Comparison of ENCODE assay signal across 8 cellular contexts in genomic region chr11:46277623-46278386, GRCh38. TPM values are rescaled to one million over a fixed set of nuclear protein-coding genes. Genes with fewer than 3 reads are reported as not detected.
DNase-seq lines count a peak whose midpoint lies in the region; ATAC-seq, FAIRE-seq and TF ChIP-seq lines count a peak whose summit lies in the region.

A gene with protein sequence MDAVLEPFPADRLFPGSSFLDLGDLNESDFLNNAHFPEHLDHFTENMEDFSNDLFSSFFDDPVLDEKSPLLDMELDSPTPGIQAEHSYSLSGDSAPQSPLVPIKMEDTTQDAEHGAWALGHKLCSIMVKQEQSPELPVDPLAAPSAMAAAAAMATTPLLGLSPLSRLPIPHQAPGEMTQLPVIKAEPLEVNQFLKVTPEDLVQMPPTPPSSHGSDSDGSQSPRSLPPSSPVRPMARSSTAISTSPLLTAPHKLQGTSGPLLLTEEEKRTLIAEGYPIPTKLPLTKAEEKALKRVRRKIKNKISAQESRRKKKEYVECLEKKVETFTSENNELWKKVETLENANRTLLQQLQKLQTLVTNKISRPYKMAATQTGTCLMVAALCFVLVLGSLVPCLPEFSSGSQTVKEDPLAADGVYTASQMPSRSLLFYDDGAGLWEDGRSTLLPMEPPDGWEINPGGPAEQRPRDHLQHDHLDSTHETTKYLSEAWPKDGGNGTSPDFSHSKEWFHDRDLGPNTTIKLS (plus strand): TSS chr11:46277662. CDS start chr11:46278112, 450 bp downstream.

- H3K27me3 Mint-ChIP-seq in CD8-positive, alpha-beta T cell (ENCODE audit: low read depth) = peaks cover 33% of the 10 kb centered on the region
- H3K27me3 Mint-ChIP-seq in naive thymus-derived CD4-positive, alpha-beta T cell = peaks cover 28 to 58% (median 32%) of the 10 kb centered on the region in 5 donors

- H3K4me1 ChIP-seq in CD8-positive, alpha-beta T cell (ENCODE audit: insufficient read depth, low read length) = peaks cover 20% of the 10 kb centered on the region
- peaks cover 18 to 35% (median 24%) of the 10 kb centered on the region in 4 experiments; a peak in 6 of 7 replicates for H3K4me1 ChIP-seq in H1 (replicated peaks in 1 of 4; ENCODE audit: control insufficient read depth in 3 of 4, insufficient read depth in 4 of 4, low read length in 3 of 4)
- peaks cover 0 to 8% of the 10 kb centered on the region in 2 donors for H3K4me1 ChIP-seq in naive thymus-derived CD4-positive, alpha-beta T cell (ENCODE audit: control insufficient read depth in 2 of 2, insufficient read depth in 2 of 2, low read length in 2 of 2)

- H4K20me1 ChIP-seq in H1 (replicated peaks in 1 of 2; ENCODE audit: control insufficient read depth in 1 of 2, insufficient read depth in 2 of 2, low read length in 2 of 2) = no peaks in the 10 kb centered on the region

- H2BK5ac ChIP-seq in H1 (ENCODE audit: low read depth, low read length) = no peak within 1 kb of the TSS

- no peak within 1 kb of the TSS for H3K4ac ChIP-seq in H1 (replicated peaks; ENCODE audit: insufficient read length, low read depth, low read length)

- no peak for TF ChIP-seq POLR2A in H1 (IDR thresholded peaks at IDR 0.05; ENCODE audit: control extremely low read depth in 1 of 2, low read depth in 2 of 2, low read length in 2 of 2)

- intact Hi-C loops in CD8-positive, alpha-beta T cell (cut with DNase I, micrococcal nuclease) = no loop called here
- intact Hi-C loops in naive thymus-derived CD4-positive, alpha-beta T cell (cut with micrococcal nuclease) = loop anchor here in 1 of 2 donors (2.0 kb wide), 1 partner anchor 17 kb away; no protein-coding TSS in a partner anchor

- H3K79me2 ChIP-seq in H1 (ENCODE audit: control insufficient read depth in 1 of 2, insufficient read depth in 2 of 2, low read length in 2 of 2) = no peaks in the 10 kb centered on the region; a peak in 1 of 4 replicates

- H4K8ac ChIP-seq in H1 (ENCODE audit: extremely low read depth, insufficient read depth, low read length) = peak within 1 kb of the TSS; percentile 58; the same call in 1 of the 2 replicates

- CTCF ChIA-PET in CD8-positive, alpha-beta T cell (lab: Charles Lee) = interaction anchor here (0.6 to 1.8 kb wide), 4 partner anchors 9 to 404 kb away, joined by 3 to 5 read pairs (median 4); no protein-coding TSS in a partner anchor
- CTCF ChIA-PET in H1 (lab: Charles Lee; ENCODE audit: partially characterized antibody) = interaction anchor here (0.7 to 7.9 kb wide), 21 partner anchors 12 to 290 kb away, joined by 3 to 224 read pairs (median 4); no protein-coding TSS in a partner anchor
- CTCF ChIA-PET in naive thymus-derived CD4-positive, alpha-beta T cell (lab: Charles Lee) = interaction anchor here (0.7 to 1.0 kb wide), 2 partner anchors 38 to 70 kb away, joined by 4 read pairs; no protein-coding TSS in a partner anchor

- H3K79me1 ChIP-seq in H1 (ENCODE audit: low read depth, low read length) = no peaks in the 10 kb centered on the region; the same call in 1 of the 2 replicates

- H2AK5ac ChIP-seq in H1 (ENCODE audit: low read depth, low read length) = peak within 1 kb of the TSS; percentile 67; the same call in 1 of the 2 replicates

- ATAC-seq in CD8-positive, alpha-beta T cell = no peak
- no peak for ATAC-seq in naive thymus-derived CD4-positive, alpha-beta T cell
- no peak for ATAC-seq in HG03139 (IDR thresholded peaks at IDR 0.05; ENCODE audit: unreplicated experiment)
- no peak for ATAC-seq in HG03280 (IDR thresholded peaks at IDR 0.05; ENCODE audit: unreplicated experiment)
- no peak for ATAC-seq in GM19035 (IDR thresholded peaks at IDR 0.05; ENCODE audit: unreplicated experiment)

- H3K23me2 ChIP-seq in H1 (ENCODE audit: low read depth, low read length) = peaks cover 6% of the 10 kb centered on the region; the same call in 1 of the 2 replicates

- no peaks in the 10 kb centered on the region for H3K36me3 Mint-ChIP-seq in CD8-positive, alpha-beta T cell
- peaks cover 0 to 2% (median 0%) of the 10 kb centered on the region in 5 donors for H3K36me3 Mint-ChIP-seq in naive thymus-derived CD4-positive, alpha-beta T cell

- H3K18ac ChIP-seq in H1 (ENCODE audit: extremely low read depth, low read length) = peak within 1 kb of the TSS; percentile 72

- no peak within 1 kb of the TSS for H3K4me3 ChIP-seq in CD8-positive, alpha-beta T cell (ENCODE audit: low read depth, low read length)
- peak within 1 kb of the TSS; percentile 54 to 81 (median 64) for H3K4me3 ChIP-seq in H1 (ENCODE audit: extremely low read depth in 1 of 4, insufficient read depth in 2 of 4, low read depth in 3 of 4, low read length in 4 of 4)
- H3K4me3 ChIP-seq in naive thymus-derived CD4-positive, alpha-beta T cell (ENCODE audit: low read length) = no peak within 1 kb of the TSS

- no peak within 1 kb of the TSS for H3K9ac ChIP-seq in H1 (replicated peaks in 1 of 4; ENCODE audit: extremely low read depth in 1 of 4, low read depth in 3 of 4, low read length in 3 of 4)

- peaks cover 10% of the 10 kb centered on the region for H3K27me3 ChIP-seq in CD8-positive, alpha-beta T cell (ENCODE audit: insufficient read depth, low read length)
- no peaks in the 10 kb centered on the region for H3K27me3 ChIP-seq in H1 (replicated peaks in 1 of 4; ENCODE audit: control insufficient read depth in 3 of 4, extremely low read depth in 1 of 4, insufficient read depth in 3 of 4, low read length in 3 of 4)
- peaks cover 0 to 18% of the 10 kb centered on the region in 2 donors for H3K27me3 ChIP-seq in naive thymus-derived CD4-positive, alpha-beta T cell (ENCODE audit: control insufficient read depth in 2 of 2, insufficient read depth in 2 of 2, low read length in 2 of 2)

- H3K4me1 Mint-ChIP-seq in CD8-positive, alpha-beta T cell (ENCODE audit: low read depth) = peaks cover 23% of the 10 kb centered on the region
- H3K4me1 Mint-ChIP-seq in naive thymus-derived CD4-positive, alpha-beta T cell = peaks cover under 1 to 33% (median 13%) of the 10 kb centered on the region in 7 donors

- H2BK15ac ChIP-seq in H1 (ENCODE audit: low read length) = peak within 1 kb of the TSS; percentile 95; the same call in 1 of the 2 replicates

- FAIRE-seq in HTR-8/SVneo (lab: Jason Lieb, UNC) (no peak), H1 (lab: Jason Lieb, UNC) (no peak)

- peak within 1 kb of the TSS; percentile 83; the same call in 1 of the 2 replicates for H2AFZ ChIP-seq in H1 (ENCODE audit: low read length)

- no peak for TF ChIP-seq RAD21 in H1 (IDR thresholded peaks at IDR 0.05 in 1 of 2, conservative IDR thresholded peaks at IDR 0.05 in 1 of 2; ENCODE audit: low read depth in 2 of 2, low read length in 2 of 2)

- no peak within 1 kb of the TSS for H3K56ac ChIP-seq in H1 (replicated peaks; ENCODE audit: insufficient read length, low read depth, low read length)

- no peak within 1 kb of the TSS for H3K27ac Mint-ChIP-seq in CD8-positive, alpha-beta T cell
- no peak within 1 kb of the TSS for H3K27ac Mint-ChIP-seq in naive thymus-derived CD4-positive, alpha-beta T cell

- peak within 1 kb of the TSS; percentile 71 for H4K91ac ChIP-seq in H1 (replicated peaks; ENCODE audit: insufficient read length, low read length)

- DNase-seq in CD8-positive, alpha-beta T cell = no peak
- DNase-seq in HTR-8/SVneo (ENCODE audit: insufficient read length, low spot score) (peak; percentile 81), H1 (ENCODE audit: low read depth in 1 of 2, low spot score in 2 of 2) (peak in 1 of 2 experiments; percentile 80), cortex of kidney (lab: John Stamatoyannopoulos, UW) (no peak)
- DNase-seq in naive thymus-derived CD4-positive, alpha-beta T cell = no peak

- peak within 1 kb of the TSS; percentile 69 for H2BK20ac ChIP-seq in H1 (ENCODE audit: low read length)

- H2BK120ac ChIP-seq in H1 (replicated peaks; ENCODE audit: low read depth, low read length) = no peak within 1 kb of the TSS

- TF ChIP-seq EP300 in H1 (IDR thresholded peaks at IDR 0.05; ENCODE audit: borderline replicate concordance in 1 of 2, low read depth in 2 of 2, low read length in 2 of 2) = no peak

- no peaks in the 10 kb centered on the region for H3K36me3 ChIP-seq in CD8-positive, alpha-beta T cell (ENCODE audit: insufficient read depth, low read length)
- H3K36me3 ChIP-seq in H1 (ENCODE audit: control insufficient read depth in 2 of 4, insufficient read depth in 4 of 4, low read length in 3 of 4) = no peaks in the 10 kb centered on the region
- H3K36me3 ChIP-seq in naive thymus-derived CD4-positive, alpha-beta T cell (ENCODE audit: control insufficient read depth in 2 of 3, insufficient read depth in 3 of 3, low read length in 3 of 3) = no peaks in the 10 kb centered on the region

- peak within 1 kb of the TSS; percentile 45 for H3K4me3 Mint-ChIP-seq in CD8-positive, alpha-beta T cell
- H3K4me3 Mint-ChIP-seq in naive thymus-derived CD4-positive, alpha-beta T cell = peak within 1 kb of the TSS in 9 of 10 donors; percentile 48 to 77 (median 66)

- POLR2A ChIA-PET in CD8-positive, alpha-beta T cell (lab: Charles Lee) = interaction anchor here (1.1 kb wide), 1 partner anchor 64 kb away, joined by 3 read pairs; no protein-coding TSS in a partner anchor
- POLR2A ChIA-PET in H1 (lab: Charles Lee; ENCODE audit: partially characterized antibody) = interaction anchor here (0.7 to 5.4 kb wide), 11 partner anchors 9 to 39 kb away, joined by 3 to 51 read pairs (median 8); no protein-coding TSS in a partner anchor
- POLR2A ChIA-PET in naive thymus-derived CD4-positive, alpha-beta T cell (lab: Charles Lee) = no interaction called here

- no peaks in the 10 kb centered on the region for H3K9me3 Mint-ChIP-seq in CD8-positive, alpha-beta T cell
- H3K9me3 Mint-ChIP-seq in naive thymus-derived CD4-positive, alpha-beta T cell = peaks cover 0 to 2% (median 0%) of the 10 kb centered on the region in 11 donors

- no peak within 1 kb of the TSS for H3K14ac ChIP-seq in H1 (ENCODE audit: insufficient read length)

- peak within 1 kb of the TSS; percentile 71; the same call in 1 of the 2 replicates for H2BK12ac ChIP-seq in H1 (ENCODE audit: low read depth, low read length)

- H3K23ac ChIP-seq in H1 (ENCODE audit: insufficient read length) = no peak within 1 kb of the TSS

- H3K4me2 ChIP-seq in H1 (ENCODE audit: insufficient read depth in 1 of 2, low read depth in 2 of 2, low read length in 2 of 2) = peak within 1 kb of the TSS; percentile 66 to 97

- 4% methylated on average over 33 of the region's 61 CpGs; no CpG with 5 or more reads in 1 of the 2 experiments for WGBS in H1 (ENCODE audit: extremely low coverage in 1 of 2, insufficient coverage in 1 of 2, insufficient read length in 1 of 2, insufficient replicate concordance in 2 of 2, low coverage in 1 of 2, low lambda C conversion rate in 2 of 2, missing lambda C conversion rate in 1 of 2), 2 experiments

- no peak within 1 kb of the TSS for H3K27ac ChIP-seq in CD8-positive, alpha-beta T cell (ENCODE audit: low read depth, low read length)
- H3K27ac ChIP-seq in H1 (ENCODE audit: low read depth, low read length) = no peak within 1 kb of the TSS
- no peak within 1 kb of the TSS for H3K27ac ChIP-seq in naive thymus-derived CD4-positive, alpha-beta T cell (ENCODE audit: low read depth, low read length)

- H4K5ac ChIP-seq in H1 (ENCODE audit: insufficient read length, low read depth, low read length) = no peak within 1 kb of the TSS

- TF ChIP-seq CTCF in CD8-positive, alpha-beta T cell (IDR thresholded peaks at IDR 0.05) = no peak
- TF ChIP-seq CTCF in H1 (IDR thresholded peaks at IDR 0.05; ENCODE audit: control extremely low read depth in 1 of 3, insufficient read depth in 1 of 3, low read depth in 1 of 3, low read length in 3 of 3) = no peak

- H3K9me3 ChIP-seq in CD8-positive, alpha-beta T cell (ENCODE audit: low read length) = no peaks in the 10 kb centered on the region
- no peaks in the 10 kb centered on the region for H3K9me3 ChIP-seq in H1 (ENCODE audit: insufficient read depth in 2 of 2, low read depth in 1 of 2, low read length in 1 of 2)
- H3K9me3 ChIP-seq in naive thymus-derived CD4-positive, alpha-beta T cell (ENCODE audit: control insufficient read depth in 2 of 3, low read length in 3 of 3) = no peaks in the 10 kb centered on the region

RNA-seq across cellular contexts. Expression of the gene that starts here (rescaled TPM):
- total RNA-seq in CD8-positive, alpha-beta T cell = not detected
- 12.7 and 13.7 TPM in 2 replicates for total RNA-seq in H1 (2021; fragmentation: NEBNext Ultra II Directional; extraction: Animal tissue kit (Norgen Biotek cat#: 25700))
- polyA plus RNA-seq in H1 (2011; rRNA removed) = 4.1 and 6.5 TPM in 2 replicates
- polyA plus RNA-seq in H1 (2011; cell fraction: cytosol; rRNA removed) = 1.8 TPM
- polyA plus RNA-seq in H1 (2011; cell fraction: nucleus; rRNA removed) = 5.0 TPM
- 10.0 to 16.5 TPM (median 14.4 TPM) in 4 replicates for polyA plus RNA-seq in H1 (2012, experiment 1 of 2)
- polyA plus RNA-seq in H1 (2012, experiment 2 of 2) = 13.8 TPM
- polyA plus RNA-seq in H1 (2013, experiment 1 of 2) = 19.3 TPM
- polyA plus RNA-seq in H1 (2013, experiment 2 of 2) = 23.2 TPM
- 2.3 and 5.3 TPM in 2 replicates for polyA minus RNA-seq in H1 (2011; rRNA and poly(A)+ RNA removed)
- 8.2 TPM for polyA minus RNA-seq in H1 (2011; cell fraction: cytosol; rRNA and poly(A)+ RNA removed)
- polyA minus RNA-seq in H1 (2011; cell fraction: nucleus; rRNA and poly(A)+ RNA removed) = 5.3 TPM
- total RNA-seq in naive thymus-derived CD4-positive, alpha-beta T cell = not detected
- polyA plus RNA-seq in naive thymus-derived CD4-positive, alpha-beta T cell = not detected

Comparison
In these comparisons a context has a peak if more than half of its experiments do, and no peak if none do; other contexts are left out.
1. RNA of the gene that starts here (total RNA-seq): 12.7 to 13.7 TPM in H1; not detected in CD8-positive, alpha-beta T cell and not detected in naive thymus-derived CD4-positive, alpha-beta T cell; every median in the first group is over 10 times any median in the second.
2. H3K4me3 ChIP-seq: peak in H1 (4 of 4); none in CD8-positive, alpha-beta T cell (single experiment) and naive thymus-derived CD4-positive, alpha-beta T cell (single experiment).